Comparison of ENCODE assay signal across 17 cellular contexts in the genomic region with DNA sequence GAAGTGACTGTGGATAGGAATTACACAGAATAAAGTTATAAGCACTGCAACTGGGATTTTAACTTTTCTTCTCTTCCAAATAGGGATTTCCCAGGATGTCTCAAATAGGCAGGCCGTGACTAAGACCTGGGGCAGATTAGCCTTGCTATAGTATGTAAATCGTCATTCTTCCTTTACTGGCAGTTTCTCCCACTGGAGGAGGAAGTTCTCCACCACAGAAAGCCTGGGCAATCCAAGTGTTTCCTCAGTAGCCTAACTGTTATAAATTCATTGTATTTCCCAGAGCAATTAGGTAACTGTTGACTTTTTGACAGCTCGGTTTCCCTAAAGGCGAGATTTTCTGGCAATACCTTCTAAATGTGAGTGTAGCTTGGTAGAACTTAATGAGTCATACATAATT. TPM values are rescaled to one million over a fixed set of nuclear protein-coding genes. Genes with fewer than 3 reads are reported as not detected.
DNase-seq lines count a peak whose midpoint lies in the region; ATAC-seq and TF ChIP-seq lines count a peak whose summit lies in the region.
"Had no signal": no experiment of that assay in that cellular context is flagged by ENCODE, and none has a peak within 500 bp of the region (broad histone marks: within the 10 kb centered on the region; RNA-seq: fewer than 3 reads in every experiment).

A gene with protein sequence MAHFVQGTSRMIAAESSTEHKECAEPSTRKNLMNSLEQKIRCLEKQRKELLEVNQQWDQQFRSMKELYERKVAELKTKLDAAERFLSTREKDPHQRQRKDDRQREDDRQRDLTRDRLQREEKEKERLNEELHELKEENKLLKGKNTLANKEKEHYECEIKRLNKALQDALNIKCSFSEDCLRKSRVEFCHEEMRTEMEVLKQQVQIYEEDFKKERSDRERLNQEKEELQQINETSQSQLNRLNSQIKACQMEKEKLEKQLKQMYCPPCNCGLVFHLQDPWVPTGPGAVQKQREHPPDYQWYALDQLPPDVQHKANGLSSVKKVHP (minus strand): TSS at position 31 of the 400 bp plus-strand sequence. CDS start 196 bp downstream, outside the sequence.

- no peaks in the 10 kb centered on the region for H3K9me1 ChIP-seq in IMR-90 (ENCODE audit: insufficient read depth, low read length)

- intact Hi-C loops in CD4-positive, alpha-beta memory T cell (cut with micrococcal nuclease) = no loop called here
- intact Hi-C loops in IMR-90 (cut with micrococcal nuclease) (no loop called here), mammary epithelial cell (cut with micrococcal nuclease) (no loop called here), PC-9 (cut with micrococcal nuclease; ENCODE audit: unreplicated experiment) (no loop called here)

- H3K27me3 Mint-ChIP-seq in CD4-positive, alpha-beta memory T cell = no peaks in the 10 kb centered on the region
- H3K27me3 Mint-ChIP-seq: activated T-cell treated with anti-CD3 and anti-CD28 coated beads, Interleukin-2, amount 50 U/mL, for 24 hours; effector memory CD8-positive, alpha-beta T cell; IgD-negative memory B cell had no signal

- H3K27ac ChIP-seq in CD4-positive, alpha-beta memory T cell (ENCODE audit: low read depth, low read length) = no peak within 1 kb of the TSS
- H3K27ac ChIP-seq in IMR-90 (ENCODE audit: insufficient read depth, low read length) (no peak within 1 kb of the TSS), mammary epithelial cell (ENCODE audit: insufficient read depth, low read depth, low read length) (no peak within 1 kb of the TSS), PC-9 (no peak within 1 kb of the TSS)
- H3K27ac ChIP-seq: ascending aorta, lower lobe of right lung, neutrophil had no signal

- H3K36me3 ChIP-seq in CD4-positive, alpha-beta memory T cell (ENCODE audit: insufficient read depth, low read length) = no peaks in the 10 kb centered on the region
- H3K36me3 ChIP-seq in IMR-90 (ENCODE audit: control insufficient read depth, insufficient read depth, low read length) (no peaks in the 10 kb centered on the region), mammary epithelial cell (ENCODE audit: insufficient read depth, low read length) (no peaks in the 10 kb centered on the region), PC-9 (ENCODE audit: low read depth) (no peaks in the 10 kb centered on the region)
- H3K36me3 ChIP-seq: ascending aorta, lower lobe of right lung, neutrophil had no signal

- no peak for TF ChIP-seq POLR2A in IMR-90 (IDR thresholded peaks at IDR 0.05; ENCODE audit: low read depth, low read length)

- TF ChIP-seq CTCF in IMR-90 (conservative IDR thresholded peaks at IDR 0.05; ENCODE audit: low read depth, low read length) (no peak), mammary epithelial cell (conservative IDR thresholded peaks at IDR 0.05 in 1 of 2, IDR thresholded peaks at IDR 0.05 in 1 of 2; ENCODE audit: extremely low read depth in 1 of 2, insufficient read depth in 1 of 2, low read depth in 1 of 2, low read length in 2 of 2) (no peak), PC-9 (conservative IDR thresholded peaks at IDR 0.05) (no peak)

- H3F3A ChIP-seq in PC-9 (ENCODE audit: insufficient read depth, low read depth) = no peaks in the 10 kb centered on the region

- dilution Hi-C loops in IMR-90 (cut with HindIII; ENCODE audit: low sequenced_read_pairs, unreplicated experiment) = no loop called here
- dilution Hi-C loops in mammary epithelial cell (cut with HindIII; ENCODE audit: low sequenced_read_pairs) = no loop called here

- H3K14ac ChIP-seq in IMR-90 (replicated peaks; ENCODE audit: low read depth, low read length) = no peak within 1 kb of the TSS

- no peak within 1 kb of the TSS for H2AK9ac ChIP-seq in IMR-90 (replicated peaks; ENCODE audit: low read depth, low read length, poor library complexity)

- no peaks in the 10 kb centered on the region for H3K9me2 ChIP-seq in PC-9 (ENCODE audit: insufficient read depth)

- H3K18ac ChIP-seq in IMR-90 (ENCODE audit: low read depth, low read length) = no peak within 1 kb of the TSS

- no peaks in the 10 kb centered on the region for H3K79me2 ChIP-seq in mammary epithelial cell (ENCODE audit: insufficient read depth, low read length)
- no peaks in the 10 kb centered on the region for H3K79me2 ChIP-seq in PC-9 (ENCODE audit: low read depth)

- H3K9me3 ChIP-seq in CD4-positive, alpha-beta memory T cell (ENCODE audit: control insufficient read depth in 1 of 2, low read length in 2 of 2) = no peaks in the 10 kb centered on the region
- no peaks in the 10 kb centered on the region for H3K9me3 ChIP-seq in IMR-90 (ENCODE audit: control insufficient read depth, insufficient read depth, low read length)
- H3K9me3 ChIP-seq in mammary epithelial cell (replicated peaks; ENCODE audit: insufficient read depth, low read length) = no peaks in the 10 kb centered on the region
- H3K9me3 ChIP-seq in PC-9 (ENCODE audit: insufficient read depth, low read depth) = no peaks in the 10 kb centered on the region
- H3K9me3 ChIP-seq: ascending aorta, lower lobe of right lung, neutrophil had no signal

- DNase-seq in CD4-positive, alpha-beta memory T cell = no peak
- peak; percentile 55 for DNase-seq in IMR-90
- DNase-seq in mammary epithelial cell = peak; percentile 69
- peak; percentile 56 for DNase-seq in kidney tubule cell (ENCODE audit: low spot score)
- no peak for DNase-seq in PC-9
- DNase-seq in NCI-H187 (lab: John Stamatoyannopoulos, UW) = no peak
- DNase-seq: activated B cell treated with CpG ODN at 0.5 μM for 24 hours; activated T-cell treated with anti-CD3 and anti-CD28 coated beads, Interleukin-2, amount 50 U/mL, for 24 hours; effector memory CD8-positive, alpha-beta T cell; lower lobe of right lung; NCI-H2029 had no signal

- H3K36me3 Mint-ChIP-seq in CD4-positive, alpha-beta memory T cell = no peaks in the 10 kb centered on the region
- H3K36me3 Mint-ChIP-seq: IgD-negative memory B cell had no signal

- H4K20me1 ChIP-seq in IMR-90 (ENCODE audit: insufficient read depth, low read length) (no peaks in the 10 kb centered on the region), mammary epithelial cell (ENCODE audit: insufficient read depth, low read length) (no peaks in the 10 kb centered on the region), PC-9 (ENCODE audit: insufficient read depth) (no peaks in the 10 kb centered on the region)

- ATAC-seq in IMR-90 (ENCODE audit: low read depth) (no peak), GM18520 (IDR thresholded peaks at IDR 0.05; ENCODE audit: unreplicated experiment) (no peak), HG03196 (IDR thresholded peaks at IDR 0.05; ENCODE audit: unreplicated experiment) (no peak)
- ATAC-seq: effector memory CD8-positive, alpha-beta T cell had no signal

- no peak within 1 kb of the TSS for H3K4ac ChIP-seq in IMR-90 (ENCODE audit: low read depth, low read length)

- peaks cover 26 to 41% (median 35%) of the 10 kb centered on the region in 4 donors for H3K4me1 Mint-ChIP-seq in CD4-positive, alpha-beta memory T cell
- H3K4me1 Mint-ChIP-seq: activated B cell treated with CpG ODN at 0.5 μM for 24 hours had no signal

- no peak within 1 kb of the TSS for H3K56ac ChIP-seq in IMR-90 (ENCODE audit: extremely low read depth, insufficient read depth, low read length)

- H2AFZ ChIP-seq in IMR-90 (replicated peaks; ENCODE audit: low read length, poor library complexity) = no peak within 1 kb of the TSS
- H2AFZ ChIP-seq in mammary epithelial cell (ENCODE audit: low read depth, low read length) = no peak within 1 kb of the TSS
- H2AFZ ChIP-seq in PC-9 = no peak within 1 kb of the TSS

- no CpG with 5 or more reads among the region's 4 CpGs for WGBS in IMR-90 (ENCODE audit: extremely low coverage in 2 of 2, insufficient read length in 1 of 2), 2 experiments
- 25% methylated on average over 4 of the region's 4 CpGs for WGBS in mammary epithelial cell (ENCODE audit: low coverage, missing lambda C conversion rate)

- H2AK5ac ChIP-seq in IMR-90 (ENCODE audit: low read depth, low read length) = no peak within 1 kb of the TSS

- no peak for TF ChIP-seq RAD21 in IMR-90 (IDR thresholded peaks at IDR 0.05; ENCODE audit: low read length)

- H2BK5ac ChIP-seq in IMR-90 (ENCODE audit: low read depth, low read length, poor library complexity, severe bottlenecking) = no peak within 1 kb of the TSS

- POLR2A ChIA-PET in CD4-positive, alpha-beta memory T cell (lab: Charles Lee; ENCODE audit: partially characterized antibody) = interaction anchor here (2.4 kb wide), 1 partner anchor 26 kb away, joined by 8 read pairs; no protein-coding TSS in a partner anchor
- POLR2A ChIA-PET in IMR-90 (lab: Charles Lee; ENCODE audit: unreplicated experiment) = no interaction called here
- POLR2A ChIA-PET in PC-9 (lab: Charles Lee; ENCODE audit: unreplicated experiment) = no interaction called here

- H2BK120ac ChIP-seq in IMR-90 (ENCODE audit: low read depth, low read length) = no peak within 1 kb of the TSS

- H4K8ac ChIP-seq in IMR-90 (ENCODE audit: low read depth in 2 of 2, low read length in 2 of 2) = no peak within 1 kb of the TSS

- no peak within 1 kb of the TSS for H4K91ac ChIP-seq in IMR-90 (ENCODE audit: insufficient read depth, low read depth, low read length)

- H3K4me1 ChIP-seq in CD4-positive, alpha-beta memory T cell (ENCODE audit: insufficient read depth, low read length) = peaks cover 28% of the 10 kb centered on the region
- no peaks in the 10 kb centered on the region for H3K4me1 ChIP-seq in IMR-90 (ENCODE audit: control insufficient read depth, insufficient read depth, low read length)
- peaks cover 9% of the 10 kb centered on the region for H3K4me1 ChIP-seq in mammary epithelial cell (ENCODE audit: insufficient read depth, low read length)
- H3K4me1 ChIP-seq in PC-9 (replicated peaks; ENCODE audit: insufficient read depth) = no peaks in the 10 kb centered on the region
- H3K4me1 ChIP-seq: ascending aorta, lower lobe of right lung had no signal

- H3K27me3 ChIP-seq in CD4-positive, alpha-beta memory T cell (ENCODE audit: insufficient read depth, low read length) = no peaks in the 10 kb centered on the region
- no peaks in the 10 kb centered on the region for H3K27me3 ChIP-seq in IMR-90 (ENCODE audit: control insufficient read depth, insufficient read depth, low read length)
- H3K27me3 ChIP-seq in mammary epithelial cell (ENCODE audit: insufficient read depth, low read length) = no peaks in the 10 kb centered on the region
- H3K27me3 ChIP-seq in PC-9 (ENCODE audit: insufficient read depth, low read depth) = no peaks in the 10 kb centered on the region
- H3K27me3 ChIP-seq: ascending aorta, neutrophil had no signal

- H3K23ac ChIP-seq in IMR-90 (ENCODE audit: low read depth, low read length) = no peak within 1 kb of the TSS

- H3K4me2 ChIP-seq in IMR-90 (ENCODE audit: low read depth, low read length) = no peak within 1 kb of the TSS
- peak within 1 kb of the TSS; percentile 2 for H3K4me2 ChIP-seq in mammary epithelial cell (ENCODE audit: insufficient read depth, low read depth, low read length)
- H3K4me2 ChIP-seq in PC-9 = no peak within 1 kb of the TSS

- H3K79me1 ChIP-seq in IMR-90 (ENCODE audit: low read depth in 1 of 2, low read length in 2 of 2) = no peaks in the 10 kb centered on the region

- BruUV-seq in IMR-90 (replicated peaks; lab: Mats Ljungman, UMichigan) (no TSS peak), mammary epithelial cell (replicated peaks; lab: Mats Ljungman, UMichigan) (no TSS peak), PC-9 (replicated peaks; lab: Mats Ljungman, UMichigan) (no TSS peak)

- no peak within 1 kb of the TSS for H4K5ac ChIP-seq in IMR-90 (ENCODE audit: low read depth, low read length)

- H3K27ac Mint-ChIP-seq in CD4-positive, alpha-beta memory T cell = peak within 1 kb of the TSS; percentile 16 to 94 (median 81)
- H3K27ac Mint-ChIP-seq: activated B cell treated with CpG ODN at 0.5 μM for 24 hours; activated T-cell treated with anti-CD3 and anti-CD28 coated beads, Interleukin-2, amount 50 U/mL, for 24 hours; effector memory CD8-positive, alpha-beta T cell; IgD-negative memory B cell had no signal

- CTCF ChIA-PET in CD4-positive, alpha-beta memory T cell (lab: Charles Lee; ENCODE audit: partially characterized antibody) = interaction anchor here (1.8 to 4.5 kb wide), 2 partner anchors 10 to 27 kb away, joined by 4 to 32 read pairs; no protein-coding TSS in a partner anchor
- CTCF ChIA-PET in IMR-90 (lab: Yijun Ruan, JAX) = no interaction called here
- CTCF ChIA-PET in mammary epithelial cell (lab: Charles Lee; ENCODE audit: low non-redundant PET) = no interaction called here
- CTCF ChIA-PET in PC-9 (lab: Charles Lee) = no interaction called here

- H2BK20ac ChIP-seq in IMR-90 (ENCODE audit: low read depth, low read length) = no peak within 1 kb of the TSS

- H3K4me3 ChIP-seq in CD4-positive, alpha-beta memory T cell (ENCODE audit: low read length in 2 of 2) = no peak within 1 kb of the TSS
- no peak within 1 kb of the TSS for H3K4me3 ChIP-seq in IMR-90 (ENCODE audit: insufficient read depth, low read depth, low read length)
- no peak within 1 kb of the TSS for H3K4me3 ChIP-seq in mammary epithelial cell (replicated peaks in 1 of 3; ENCODE audit: insufficient read depth in 1 of 3, low read depth in 2 of 3, low read length in 3 of 3)
- no peak within 1 kb of the TSS for H3K4me3 ChIP-seq in PC-9
- H3K4me3 ChIP-seq: ascending aorta, lower lobe of right lung had no signal

- peak within 1 kb of the TSS in 6 of 8 donors; percentile 9 to 86 (median 72) for H3K4me3 Mint-ChIP-seq in CD4-positive, alpha-beta memory T cell
- H3K4me3 Mint-ChIP-seq: activated B cell treated with CpG ODN at 0.5 μM for 24 hours; activated T-cell treated with anti-CD3 and anti-CD28 coated beads, Interleukin-2, amount 50 U/mL, for 24 hours; effector memory CD8-positive, alpha-beta T cell; IgD-negative memory B cell had no signal

- H3K9ac ChIP-seq in IMR-90 (ENCODE audit: low read depth, low read length) = no peak within 1 kb of the TSS
- no peak within 1 kb of the TSS for H3K9ac ChIP-seq in mammary epithelial cell (ENCODE audit: insufficient read depth, low read length)

- H2BK15ac ChIP-seq in IMR-90 (ENCODE audit: low read depth, low read length) = no peak within 1 kb of the TSS

- H3K9me3 Mint-ChIP-seq in CD4-positive, alpha-beta memory T cell = no peaks in the 10 kb centered on the region
- H3K9me3 Mint-ChIP-seq: activated B cell treated with CpG ODN at 0.5 μM for 24 hours; activated T-cell treated with anti-CD3 and anti-CD28 coated beads, Interleukin-2, amount 50 U/mL, for 24 hours; effector memory CD8-positive, alpha-beta T cell; IgD-negative memory B cell had no signal

- in situ Hi-C loops in IMR-90 (cut with MboI; ENCODE audit: low sequenced_read_pairs) = no loop called here
- in situ Hi-C loops in mammary epithelial cell (cut with MboI; ENCODE audit: low sequenced_read_pairs in 2 of 2) = no loop called here

RNA-seq across cellular contexts. Expression of the gene that starts here (rescaled TPM):
- total RNA-seq in CD4-positive, alpha-beta memory T cell = under 1 TPM; 0.38 to 0.55 TPM
- polyA plus RNA-seq in CD4-positive, alpha-beta memory T cell = under 1 TPM; 0.52 to 0.55 TPM
- total RNA-seq in IMR-90 (2012; rRNA removed) (0.18 and 0.28 TPM in 2 replicates), mammary epithelial cell (not detected), PC-9 (2021) (0.63 and 1.2 TPM in 2 replicates)
- polyA plus RNA-seq in IMR-90 (2012; rRNA removed) (0.10 TPM in 2 replicates), mammary epithelial cell (0.06 TPM)
- 0.03 and 0.09 TPM in 2 replicates for polyA plus RNA-seq in IMR-90 (2012; cell fraction: cytosol; rRNA removed)
- 0.07 TPM in 1 of 2 replicates, not detected in the other for polyA plus RNA-seq in IMR-90 (2012; cell fraction: nucleus; rRNA removed; ENCODE audit: low replicate concordance)
- polyA minus RNA-seq in mammary epithelial cell = not detected
- total RNA-seq: activated B cell treated with CpG ODN at 0.5 μM for 24 hours, ascending aorta, skeletal muscle tissue had no signal
- polyA plus RNA-seq: IgD-negative memory B cell had no signal

Comparison
In these comparisons a context has a peak if more than half of its experiments do, and no peak if none do; other contexts are left out.
1. Peak in DNase-seq in IMR-90; RNA of the gene not detected or under 1 TPM.
2. Peak in DNase-seq and H3K4me2 ChIP-seq in mammary epithelial cell; RNA of the gene not detected or under 1 TPM.